Comparison of ENCODE assay signal across 4 cellular contexts in genomic region chr4:69923782-69924410, GRCh38. TPM values are rescaled to one million over a fixed set of nuclear protein-coding genes. Genes with fewer than 3 reads are reported as not detected.
"Had no signal": no experiment of that assay in that cellular context is flagged by ENCODE, and none has a peak within 500 bp of the region (broad histone marks: within the 10 kb centered on the region; RNA-seq: fewer than 3 reads in every experiment).

No MANE protein-coding gene starts in this region.

RNA-seq across cellular contexts. Expression of gene CSN1S1, which starts 7.0 kb away (rescaled TPM):
- total RNA-seq: K562, M059J, SJCRH30 had no signal
- polyA plus RNA-seq: IgD-negative memory B cell, K562 had no signal

RNA-seq across cellular contexts. Expression of gene CSN2, which starts 41.6 kb away (rescaled TPM):
- total RNA-seq: K562, M059J, SJCRH30 had no signal
- polyA plus RNA-seq: IgD-negative memory B cell, K562 had no signal
